Comparison of ENCODE assay signal across 9 cellular contexts in genomic region chr17:81165246-81166032, GRCh38. TPM values are rescaled to one million over a fixed set of nuclear protein-coding genes. Genes with fewer than 3 reads are reported as not detected.
DNase-seq lines count a peak whose midpoint lies in the region; ATAC-seq, FAIRE-seq and TF ChIP-seq lines count a peak whose summit lies in the region.
"Had no signal": no experiment of that assay in that cellular context is flagged by ENCODE, and none has a peak within 500 bp of the region (broad histone marks: within the 10 kb centered on the region; RNA-seq: fewer than 3 reads in every experiment).

Gene PVALEF, plus strand, starts transcription at chr17:81165507. Its CDS starts 15,720 bp downstream, at chr17:81181227.

- peaks cover 10% of the 10 kb centered on the region for H3K27me3 ChIP-seq in mammary epithelial cell (ENCODE audit: insufficient read depth, low read length)
- peaks cover 0 to 8% of the 10 kb centered on the region in 2 donors for H3K27me3 ChIP-seq in right lobe of liver
- H3K27me3 ChIP-seq in suprapubic skin, result peaks cover 56% of the 10 kb centered on the region

- no peaks in the 10 kb centered on the region for H3K79me2 ChIP-seq in mammary epithelial cell (ENCODE audit: insufficient read depth, low read length)

- H3K9me3 Mint-ChIP-seq in activated T-cell treated with anti-CD3 and anti-CD28 coated beads, Interleukin-2, amount 50 U/mL, for 24 hours, result no peaks in the 10 kb centered on the region

- no peak within 1 kb of the TSS for H2AFZ ChIP-seq in mammary epithelial cell (ENCODE audit: low read depth, low read length)

- CTCF ChIA-PET in mammary epithelial cell (lab: Charles Lee; ENCODE audit: low non-redundant PET), result no interaction called here

- H3K9me3 ChIP-seq in mammary epithelial cell (replicated peaks; ENCODE audit: insufficient read depth, low read length) (no peaks in the 10 kb centered on the region), right lobe of liver (no peaks in the 10 kb centered on the region), suprapubic skin (no peaks in the 10 kb centered on the region)

- ATAC-seq in right lobe of liver (peak; percentile 7 to 56 (median 45)), GM18858 (IDR thresholded peaks at IDR 0.05; ENCODE audit: unreplicated experiment) (no peak)

- no peak within 1 kb of the TSS for H3K27ac Mint-ChIP-seq in activated T-cell treated with anti-CD3 and anti-CD28 coated beads, Interleukin-2, amount 50 U/mL, for 24 hours

- H3K4me1 ChIP-seq in mammary epithelial cell (ENCODE audit: insufficient read depth, low read length), result no peaks in the 10 kb centered on the region
- peaks cover 0 to 11% (median 0%) of the 10 kb centered on the region in 4 donors for H3K4me1 ChIP-seq in right lobe of liver
- peaks cover 12% of the 10 kb centered on the region for H3K4me1 ChIP-seq in suprapubic skin

- no peak within 1 kb of the TSS for H3K4me3 Mint-ChIP-seq in activated T-cell treated with anti-CD3 and anti-CD28 coated beads, Interleukin-2, amount 50 U/mL, for 24 hours

- no peak for FAIRE-seq in D721Med (lab: Jason Lieb, UNC)

- in situ Hi-C loops in mammary epithelial cell (cut with MboI; ENCODE audit: low sequenced_read_pairs in 2 of 2), result no loop called here

- H3K36me3 ChIP-seq in mammary epithelial cell (ENCODE audit: insufficient read depth, low read length), result no peaks in the 10 kb centered on the region
- no peaks in the 10 kb centered on the region for H3K36me3 ChIP-seq in right lobe of liver
- H3K36me3 ChIP-seq in suprapubic skin, result no peaks in the 10 kb centered on the region

- no peak for TF ChIP-seq EP300 in suprapubic skin (IDR thresholded peaks at IDR 0.05)

- no peak within 1 kb of the TSS for H3K27ac ChIP-seq in mammary epithelial cell (ENCODE audit: insufficient read depth, low read depth, low read length)
- no peak within 1 kb of the TSS for H3K27ac ChIP-seq in right lobe of liver
- no peak within 1 kb of the TSS for H3K27ac ChIP-seq in suprapubic skin
- H3K27ac ChIP-seq: 22Rv1 had no signal

- dilution Hi-C loops in mammary epithelial cell (cut with HindIII; ENCODE audit: low sequenced_read_pairs), result no loop called here

- peak; percentile 80 for DNase-seq in DMS 273 (lab: John Stamatoyannopoulos, UW; ENCODE audit: unreplicated experiment)
- no peak for DNase-seq in DMS 273 treated with DMSO at 0.1 percent for 48 hours (lab: John Stamatoyannopoulos, UW)
- no peak for DNase-seq in mammary epithelial cell
- no peak for DNase-seq in right lobe of liver
- no peak for DNase-seq in suprapubic skin (ENCODE audit: low spot score in 2 of 2)
- DNase-seq in activated T-cell treated with anti-CD3 and anti-CD28 coated beads, Interleukin-2, amount 50 U/mL, for 24 hours, result no peak
- DNase-seq in D721Med (ENCODE audit: insufficient read length, low spot score), result no peak

- H3K27me3 Mint-ChIP-seq in activated T-cell treated with anti-CD3 and anti-CD28 coated beads, Interleukin-2, amount 50 U/mL, for 24 hours, result peaks cover 28% of the 10 kb centered on the region

- BruUV-seq in mammary epithelial cell (replicated peaks; lab: Mats Ljungman, UMichigan), result no TSS peak

- H3K4me1 Mint-ChIP-seq in activated T-cell treated with anti-CD3 and anti-CD28 coated beads, Interleukin-2, amount 50 U/mL, for 24 hours (ENCODE audit: low read depth), result peaks cover 2% of the 10 kb centered on the region

- H3K4me2 ChIP-seq in mammary epithelial cell (ENCODE audit: insufficient read depth, low read depth, low read length), result peak within 1 kb of the TSS; percentile 44

- no peaks in the 10 kb centered on the region for H3K36me3 Mint-ChIP-seq in activated T-cell treated with anti-CD3 and anti-CD28 coated beads, Interleukin-2, amount 50 U/mL, for 24 hours (ENCODE audit: low read depth)

- TF ChIP-seq POLR2A in right lobe of liver (IDR thresholded peaks at IDR 0.05), result no peak
- no peak for TF ChIP-seq POLR2A in suprapubic skin (IDR thresholded peaks at IDR 0.05)

- no peaks in the 10 kb centered on the region for H4K20me1 ChIP-seq in mammary epithelial cell (ENCODE audit: insufficient read depth, low read length)

- no peak for TF ChIP-seq CTCF in mammary epithelial cell (conservative IDR thresholded peaks at IDR 0.05 in 1 of 2, IDR thresholded peaks at IDR 0.05 in 1 of 2; ENCODE audit: extremely low read depth in 1 of 2, insufficient read depth in 1 of 2, low read depth in 1 of 2, low read length in 2 of 2)
- TF ChIP-seq CTCF in right lobe of liver (IDR thresholded peaks at IDR 0.05), result no peak
- TF ChIP-seq CTCF in suprapubic skin (IDR thresholded peaks at IDR 0.05), result no peak
- TF ChIP-seq CTCF in D721Med (IDR thresholded peaks at IDR 0.05; ENCODE audit: insufficient read depth, missing control alignments), result no peak

- intact Hi-C loops in mammary epithelial cell (cut with micrococcal nuclease), result no loop called here
- intact Hi-C loops in right lobe of liver (cut with DNase I), result no loop called here

- H3K9ac ChIP-seq in mammary epithelial cell (ENCODE audit: insufficient read depth, low read length), result no peak within 1 kb of the TSS

- no peak within 1 kb of the TSS for H3K4me3 ChIP-seq in mammary epithelial cell (replicated peaks in 1 of 3; ENCODE audit: insufficient read depth in 1 of 3, low read depth in 2 of 3, low read length in 3 of 3)
- peak within 1 kb of the TSS in 2 of 3 donors; percentile 12 to 22 for H3K4me3 ChIP-seq in right lobe of liver
- H3K4me3 ChIP-seq in suprapubic skin, result peak within 1 kb of the TSS; percentile 42

- 34% methylated on average over 15 of the region's 46 CpGs for WGBS in mammary epithelial cell (ENCODE audit: low coverage, missing lambda C conversion rate)
- 45% methylated on average over 4 of the region's 46 CpGs for WGBS in right lobe of liver (ENCODE audit: insufficient coverage, low coverage, low lambda C conversion rate, missing lambda C conversion rate)
- no CpG with 5 or more reads among the region's 46 CpGs for WGBS in suprapubic skin

RNA-seq across cellular contexts. Expression of gene PVALEF, which starts in this region (rescaled TPM):
- not detected for total RNA-seq in mammary epithelial cell
- not detected for polyA plus RNA-seq in mammary epithelial cell
- polyA minus RNA-seq in mammary epithelial cell, result not detected
- total RNA-seq in right lobe of liver, result not detected
- not detected for total RNA-seq in suprapubic skin

Comparison
In these comparisons a context has a peak if more than half of its experiments do, and no peak if none do; other contexts are left out.
1. Peak in ATAC-seq and H3K4me3 ChIP-seq in right lobe of liver; RNA of the gene not detected or under 1 TPM.